ENCODE assay signal across 31 cellular contexts in genomic region chr5:57817924-57818323, GRCh38.
DNase-seq lines count a peak whose midpoint lies in the region; ATAC-seq, FAIRE-seq and TF ChIP-seq lines count a peak whose summit lies in the region.
"Had no signal": no experiment of that assay in that cellular context is flagged by ENCODE, and none has a peak within 500 bp of the region (broad histone marks: within the 10 kb centered on the region; RNA-seq: fewer than 3 reads in every experiment).

No MANE protein-coding gene starts in this region.

- H3K4me1 Mint-ChIP-seq in mesothelial cell of epicardium (peaks cover 23% of the 10 kb centered on the region), endothelial cell (ENCODE audit: unreplicated experiment) (no peaks in the 10 kb centered on the region)
- H3K4me1 Mint-ChIP-seq: activated CD4-positive, alpha-beta memory T cell treated with anti-CD3 and anti-CD28 coated beads, Interleukin-2, amount 10 ng/mL, durations not matched to agents 7 days and 5 days; CD4-positive, alpha-beta memory T cell; memory B cell had no signal

- H3K9me3 ChIP-seq in RWPE2 (ENCODE audit: severe bottlenecking) (peaks cover 7% of the 10 kb centered on the region), right atrium auricular region (peaks cover 0 to 7% of the 10 kb centered on the region in 2 donors)

- H3K36me3 ChIP-seq in RWPE2 (ENCODE audit: low read depth) (no peaks in the 10 kb centered on the region), right atrium auricular region (no peaks in the 10 kb centered on the region)
- H3K36me3 ChIP-seq: neural progenitor cell, stomach had no signal

- no peaks in the 10 kb centered on the region for H3K27me3 Mint-ChIP-seq in mesothelial cell of epicardium (ENCODE audit: low read depth)
- peaks cover 2% of the 10 kb centered on the region for H3K27me3 Mint-ChIP-seq in endothelial cell (ENCODE audit: unreplicated experiment)
- H3K27me3 Mint-ChIP-seq: activated CD4-positive, alpha-beta memory T cell treated with anti-CD3 and anti-CD28 coated beads, Interleukin-2, amount 10 ng/mL, durations not matched to agents 7 days and 5 days; memory B cell; progenitor cell of endocrine pancreas had no signal

- FAIRE-seq in GM18507 (lab: Jason Lieb, UNC) = peak; percentile 63
- FAIRE-seq: urothelium cell line had no signal

- H3K36me3 Mint-ChIP-seq in mesothelial cell of epicardium = peaks cover 5% of the 10 kb centered on the region
- no peaks in the 10 kb centered on the region for H3K36me3 Mint-ChIP-seq in endothelial cell (ENCODE audit: low read depth, unreplicated experiment)
- H3K36me3 Mint-ChIP-seq: brain; CD4-positive, alpha-beta memory T cell; memory B cell; neural progenitor cell had no signal

- H3K4me1 ChIP-seq in RWPE2 (ENCODE audit: insufficient read depth, poor library complexity, severe bottlenecking) (peaks cover 18% of the 10 kb centered on the region), right atrium auricular region (peaks cover 0 to 16% of the 10 kb centered on the region in 2 donors)
- H3K4me1 ChIP-seq: neural progenitor cell had no signal

- H3K27ac Mint-ChIP-seq in mesothelial cell of epicardium (peak overlapping the region; percentile 52), endothelial cell (ENCODE audit: unreplicated experiment) (no peak overlapping the region)
- H3K27ac Mint-ChIP-seq: activated CD4-positive, alpha-beta memory T cell treated with anti-CD3 and anti-CD28 coated beads, Interleukin-2, amount 10 ng/mL, durations not matched to agents 7 days and 5 days; activated naive CD4-positive, alpha-beta T cell treated with anti-CD3 and anti-CD28 coated beads for 36 hours; activated T-helper 1 cell treated with anti-CD3 and anti-CD28 coated beads, Interleukin-12 subunit alpha, Interleukin-12 subunit beta, Interleukin-2, Interleukin-4 antibody, amounts not matched to agents 30 ng/mL and 10 ng/mL and 1 ng/mL, durations not matched to agents 14 hours and 24 hours and 36 hours; CD4-positive, alpha-beta memory T cell; memory B cell; neural progenitor cell; progenitor cell of endocrine pancreas had no signal

- DNase-seq in GM18507 (ENCODE audit: extremely low spot score, insufficient read length, low read depth) = no peak
- DNase-seq in RWPE2 (ENCODE audit: low spot score) = no peak
- DNase-seq in mesothelial cell of epicardium (ENCODE audit: low spot score in 2 of 2, unreplicated experiment in 2 of 2) = no peak
- DNase-seq in right atrium auricular region (ENCODE audit: low spot score) = no peak
- no peak for DNase-seq in endothelial cell (ENCODE audit: low spot score)
- DNase-seq in cerebellum (ENCODE audit: low spot score) = no peak
- no peak for DNase-seq in HuH-7.5 (ENCODE audit: low spot score)
- DNase-seq: activated CD4-positive, alpha-beta memory T cell treated with anti-CD3 and anti-CD28 coated beads, Interleukin-2, amount 10 ng/mL, durations not matched to agents 7 days and 5 days; activated CD8-positive, alpha-beta memory T cell treated with anti-CD3 and anti-CD28 coated beads, Interleukin-2, amount 50 U/mL, for 4 hours; activated naive CD4-positive, alpha-beta T cell treated with anti-CD3 and anti-CD28 coated beads for 36 hours; CD4-positive, alpha-beta memory T cell; KBM-7; MG63; NCI-H1436; NCI-H226; NCI-H69; SHP77 treated with DMSO at 0.1 percent for 48 hours; stimulated activated CD4-positive, alpha-beta T cell treated with anti-CD3 and anti-CD28 coated beads, Interleukin-4, amount 100 ng/mL, for 1 hour; stomach; T-helper 2 cell had no signal

- no peak overlapping the region for H3K4me3 ChIP-seq in RWPE2 (ENCODE audit: severe bottlenecking)
- no peak overlapping the region for H3K4me3 ChIP-seq in right atrium auricular region
- H3K4me3 ChIP-seq: A549, GM23248, MG63, neural progenitor cell, stomach had no signal

- H3K4me3 Mint-ChIP-seq in mesothelial cell of epicardium (no peak overlapping the region), endothelial cell (ENCODE audit: unreplicated experiment) (no peak overlapping the region)
- H3K4me3 Mint-ChIP-seq: activated CD4-positive, alpha-beta memory T cell treated with anti-CD3 and anti-CD28 coated beads, Interleukin-2, amount 10 ng/mL, durations not matched to agents 7 days and 5 days; activated naive CD4-positive, alpha-beta T cell treated with anti-CD3 and anti-CD28 coated beads for 36 hours; activated T-helper 1 cell treated with anti-CD3 and anti-CD28 coated beads, Interleukin-12 subunit alpha, Interleukin-12 subunit beta, Interleukin-2, Interleukin-4 antibody, amounts not matched to agents 30 ng/mL and 10 ng/mL and 1 ng/mL, durations not matched to agents 14 hours and 24 hours and 36 hours; brain; CD4-positive, alpha-beta memory T cell; memory B cell; neural progenitor cell had no signal

- H3K27ac ChIP-seq in RWPE2 (ENCODE audit: poor library complexity, severe bottlenecking) (peak overlapping the region; percentile 87), right atrium auricular region (peak overlapping the region in 1 of 2 donors; percentile 21)
- H3K27ac ChIP-seq: GM23248, neural progenitor cell, stomach had no signal

- TF ChIP-seq CTCF in RWPE2 (IDR thresholded peaks at IDR 0.05; ENCODE audit: poor library complexity, severe bottlenecking) = no peak
- TF ChIP-seq CTCF in mesothelial cell of epicardium (IDR thresholded peaks at IDR 0.05; ENCODE audit: unreplicated experiment) = no peak
- TF ChIP-seq CTCF in right atrium auricular region (IDR thresholded peaks at IDR 0.05) = no peak
- TF ChIP-seq CTCF in endothelial cell (IDR thresholded peaks at IDR 0.05; ENCODE audit: unreplicated experiment) = no peak

- H3K27me3 ChIP-seq in RWPE2 (ENCODE audit: insufficient read depth, poor library complexity, severe bottlenecking) (no peaks in the 10 kb centered on the region), right atrium auricular region (no peaks in the 10 kb centered on the region)
- H3K27me3 ChIP-seq: MG63, neural progenitor cell, stomach had no signal

- ATAC-seq in HG03097 (IDR thresholded peaks at IDR 0.05; ENCODE audit: low FRiP score, unreplicated experiment) (peak; percentile 66), RWPE2 (ENCODE audit: low read depth) (no peak)
- ATAC-seq: A549; activated CD4-positive, CD25-positive, alpha-beta regulatory T cell treated with anti-CD3 and anti-CD28 coated beads, Interleukin-2, amount 50 U/mL, for 24 hours; sciatic nerve had no signal

- H3K9me3 Mint-ChIP-seq in mesothelial cell of epicardium (peaks cover 10% of the 10 kb centered on the region), endothelial cell (ENCODE audit: unreplicated experiment) (no peaks in the 10 kb centered on the region)
- H3K9me3 Mint-ChIP-seq: activated CD4-positive, alpha-beta memory T cell treated with anti-CD3 and anti-CD28 coated beads, Interleukin-2, amount 10 ng/mL, durations not matched to agents 7 days and 5 days had no signal
